Comparison of ENCODE assay signal across 18 cellular contexts in the genomic region with DNA sequence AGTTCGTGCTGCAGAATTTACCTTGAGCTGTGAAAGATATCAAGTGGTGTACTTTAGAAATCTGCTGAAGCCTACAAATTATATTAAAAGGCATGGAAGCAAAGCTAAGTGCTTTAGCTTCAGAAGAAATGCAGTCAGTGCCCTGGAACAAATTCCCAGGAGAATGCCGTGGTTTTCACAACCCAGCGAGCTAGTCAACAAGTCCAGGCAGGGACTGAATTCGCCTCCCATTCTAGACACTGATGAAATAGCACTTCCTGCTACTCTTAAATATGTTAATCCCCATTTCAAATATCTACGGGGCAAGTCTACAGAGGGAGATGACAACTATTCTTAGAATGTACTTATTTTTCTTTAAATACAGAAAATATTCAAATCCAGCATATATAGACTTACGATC.
A peak's percentile ranks its signal among the peaks of the same experiment; 100 is the strongest.
DNase-seq lines count a peak whose midpoint lies in the region; ATAC-seq and TF ChIP-seq lines count a peak whose summit lies in the region.
"Had no signal": no experiment of that assay in that cellular context is flagged by ENCODE, and none has a peak within 500 bp of the region (broad histone marks: within the 10 kb centered on the region; RNA-seq: fewer than 3 reads in every experiment).

No MANE protein-coding gene starts in this region.

- TF ChIP-seq CTCF in osteocyte (IDR thresholded peaks at IDR 0.05) = no peak

- H3K4me3 Mint-ChIP-seq in activated T-helper 1 cell treated with anti-CD3 and anti-CD28 coated beads, Interleukin-12 subunit alpha, Interleukin-12 subunit beta, Interleukin-2, Interleukin-4 antibody, amounts not matched to agents 30 ng/mL and 10 ng/mL and 1 ng/mL, durations not matched to agents 14 hours and 24 hours and 36 hours = no peak overlapping the region
- H3K4me3 Mint-ChIP-seq in osteocyte (ENCODE audit: unreplicated experiment) = no peak overlapping the region
- H3K4me3 Mint-ChIP-seq: activated CD8-positive, alpha-beta memory T cell treated with anti-CD3 and anti-CD28 coated beads, Interleukin-2, amount 10 ng/mL, durations not matched to agents 7 days and 5 days had no signal

- H3K4me1 Mint-ChIP-seq in activated T-helper 1 cell treated with anti-CD3 and anti-CD28 coated beads, Interleukin-12 subunit alpha, Interleukin-12 subunit beta, Interleukin-2, Interleukin-4 antibody, amounts not matched to agents 30 ng/mL and 10 ng/mL and 1 ng/mL, durations not matched to agents 14 hours and 24 hours and 36 hours (ENCODE audit: low read depth) = no peaks in the 10 kb centered on the region
- no peaks in the 10 kb centered on the region for H3K4me1 Mint-ChIP-seq in osteocyte (ENCODE audit: unreplicated experiment)
- H3K4me1 Mint-ChIP-seq: activated CD8-positive, alpha-beta memory T cell treated with anti-CD3 and anti-CD28 coated beads, Interleukin-2, amount 10 ng/mL, durations not matched to agents 7 days and 5 days had no signal

- in situ Hi-C loops in Caki2 (cut with HindIII; ENCODE audit: low pct_unique_long_range_greater_than_20kb, low sequenced_read_pairs) = no loop called here

- no peaks in the 10 kb centered on the region for H3K9me3 Mint-ChIP-seq in activated T-helper 1 cell treated with anti-CD3 and anti-CD28 coated beads, Interleukin-12 subunit alpha, Interleukin-12 subunit beta, Interleukin-2, Interleukin-4 antibody, amounts not matched to agents 30 ng/mL and 10 ng/mL and 1 ng/mL, durations not matched to agents 14 hours and 24 hours and 36 hours
- H3K9me3 Mint-ChIP-seq in osteocyte (ENCODE audit: unreplicated experiment) = no peaks in the 10 kb centered on the region

- no peaks in the 10 kb centered on the region for H3K36me3 Mint-ChIP-seq in activated T-helper 1 cell treated with anti-CD3 and anti-CD28 coated beads, Interleukin-12 subunit alpha, Interleukin-12 subunit beta, Interleukin-2, Interleukin-4 antibody, amounts not matched to agents 30 ng/mL and 10 ng/mL and 1 ng/mL, durations not matched to agents 14 hours and 24 hours and 36 hours (ENCODE audit: low read depth)
- no peaks in the 10 kb centered on the region for H3K36me3 Mint-ChIP-seq in osteocyte (ENCODE audit: unreplicated experiment)
- H3K36me3 Mint-ChIP-seq: activated CD8-positive, alpha-beta memory T cell treated with anti-CD3 and anti-CD28 coated beads, Interleukin-2, amount 10 ng/mL, durations not matched to agents 7 days and 5 days had no signal

- no peak for ATAC-seq in GM21619 (IDR thresholded peaks at IDR 0.05; ENCODE audit: unreplicated experiment)
- ATAC-seq: activated CD8-positive, alpha-beta memory T cell treated with anti-CD3 and anti-CD28 coated beads, Interleukin-2, amount 10 ng/mL, durations not matched to agents 7 days and 5 days; right lobe of liver had no signal

- no peak overlapping the region for H3K27ac Mint-ChIP-seq in activated T-helper 1 cell treated with anti-CD3 and anti-CD28 coated beads, Interleukin-12 subunit alpha, Interleukin-12 subunit beta, Interleukin-2, Interleukin-4 antibody, amounts not matched to agents 30 ng/mL and 10 ng/mL and 1 ng/mL, durations not matched to agents 14 hours and 24 hours and 36 hours
- no peak overlapping the region for H3K27ac Mint-ChIP-seq in osteocyte (ENCODE audit: unreplicated experiment)
- H3K27ac Mint-ChIP-seq: activated CD8-positive, alpha-beta memory T cell treated with anti-CD3 and anti-CD28 coated beads, Interleukin-2, amount 10 ng/mL, durations not matched to agents 7 days and 5 days had no signal

- no peaks in the 10 kb centered on the region for H3K27me3 Mint-ChIP-seq in activated T-helper 1 cell treated with anti-CD3 and anti-CD28 coated beads, Interleukin-12 subunit alpha, Interleukin-12 subunit beta, Interleukin-2, Interleukin-4 antibody, amounts not matched to agents 30 ng/mL and 10 ng/mL and 1 ng/mL, durations not matched to agents 14 hours and 24 hours and 36 hours (ENCODE audit: insufficient read depth)
- no peaks in the 10 kb centered on the region for H3K27me3 Mint-ChIP-seq in osteocyte (ENCODE audit: unreplicated experiment)
- H3K27me3 Mint-ChIP-seq: activated CD8-positive, alpha-beta memory T cell treated with anti-CD3 and anti-CD28 coated beads, Interleukin-2, amount 10 ng/mL, durations not matched to agents 7 days and 5 days had no signal

- DNase-seq in Caki2 (ENCODE audit: low read depth) (peak; percentile 7), NCI-H1436 (lab: John Stamatoyannopoulos, UW) (peak; percentile 64), astrocyte of the hippocampus (ENCODE audit: low read depth, low spot score) (peak; percentile 23), left kidney (ENCODE audit: low read depth, low spot score) (peak; percentile 77), SW 1271 (lab: John Stamatoyannopoulos, UW) (no peak), osteocyte (ENCODE audit: extremely low spot score, unreplicated experiment) (no peak)
- DNase-seq in activated T-helper 1 cell treated with anti-CD3 and anti-CD28 coated beads, Interleukin-12 subunit alpha, Interleukin-12 subunit beta, Interleukin-2, Interleukin-4 antibody, amounts not matched to agents 30 ng/mL and 10 ng/mL and 1 ng/mL, durations not matched to agents 14 hours and 24 hours and 36 hours (ENCODE audit: low spot score) = no peak
- DNase-seq: activated CD8-positive, alpha-beta memory T cell treated with anti-CD3 and anti-CD28 coated beads, Interleukin-2, amount 10 ng/mL, durations not matched to agents 7 days and 5 days; activated effector memory CD4-positive, alpha-beta T cell treated with Interleukin-2 at 50 U/mL for 16 hours; COR-L47; GOT3; mesenchymal stem cell; NK-92 treated with Interleukin-12 subunit alpha and Interleukin-12 subunit beta, amount 100 ng/mL, for 24 hours; right lobe of liver; SHP77 treated with DMSO at 0.1 percent for 48 hours; stimulated activated CD4-positive, alpha-beta T cell treated with anti-CD3 and anti-CD28 coated beads, Interleukin-2, amount 100 ng/mL, for 24 hours; T-helper 9 cell had no signal

- intact Hi-C loops in activated T-helper 1 cell treated with anti-CD3 and anti-CD28 coated beads, Interleukin-12 subunit alpha, Interleukin-12 subunit beta, Interleukin-2, Interleukin-4 antibody, amounts not matched to agents 30 ng/mL and 10 ng/mL and 1 ng/mL, durations not matched to agents 14 hours and 24 hours and 36 hours (cut with micrococcal nuclease) = no loop called here

Comparison
In these comparisons a context has a peak if more than half of its experiments do, and no peak if none do; other contexts are left out.
1. DNase-seq: peak in Caki2 (single experiment), NCI-H1436 (single experiment), astrocyte of the hippocampus (single experiment) and left kidney (single experiment); none in activated T-helper 1 cell treated with anti-CD3 and anti-CD28 coated beads, Interleukin-12 subunit alpha, Interleukin-12 subunit beta, Interleukin-2, Interleukin-4 antibody, amounts not matched to agents 30 ng/mL and 10 ng/mL and 1 ng/mL, durations not matched to agents 14 hours and 24 hours and 36 hours (single experiment), SW 1271 (0 of 2) and osteocyte (single experiment).